Comparison of ENCODE assay signal across 8 cellular contexts in genomic region chr1:149884433-149885363, GRCh38. TPM values are rescaled to one million over a fixed set of nuclear protein-coding genes. Genes with fewer than 3 reads are reported as not detected.
DNase-seq lines count a peak whose midpoint lies in the region; ATAC-seq, FAIRE-seq and TF ChIP-seq lines count a peak whose summit lies in the region.

No MANE protein-coding gene starts in this region.

- H2BK120ac ChIP-seq in H1 (replicated peaks; ENCODE audit: low read depth, low read length): no peak overlapping the region

- no peak for TF ChIP-seq RAD21 in H1 (IDR thresholded peaks at IDR 0.05 in 1 of 2, conservative IDR thresholded peaks at IDR 0.05 in 1 of 2; ENCODE audit: low read depth in 2 of 2, low read length in 2 of 2)

- no peak overlapping the region for H3K27ac Mint-ChIP-seq in progenitor cell of endocrine pancreas

- H3K4me3 ChIP-seq in Jurkat, Clone E6-1 (ENCODE audit: low read length): peak overlapping the region; percentile 65
- H3K4me3 ChIP-seq in PC-3 (ENCODE audit: low read length) (peak overlapping the region; percentile 77), H1 (ENCODE audit: extremely low read depth in 1 of 4, insufficient read depth in 2 of 4, low read depth in 3 of 4, low read length in 4 of 4) (peak overlapping the region; percentile 70 to 86 (median 78); a peak in 7 of 8 replicates), neutrophil (ENCODE audit: low read depth in 1 of 2, low read length in 1 of 2) (peak overlapping the region; percentile 71 to 93)

- H4K8ac ChIP-seq in H1 (ENCODE audit: extremely low read depth, insufficient read depth, low read length): no peak overlapping the region

- no peak for FAIRE-seq in H1 (lab: Jason Lieb, UNC)

- no peak overlapping the region for H3K14ac ChIP-seq in H1 (ENCODE audit: insufficient read length)

- H3K79me2 ChIP-seq in PC-3 (ENCODE audit: low read length): peaks cover 19% of the 10 kb centered on the region; the same call in 1 of the 2 replicates
- H3K79me2 ChIP-seq in H1 (ENCODE audit: control insufficient read depth in 1 of 2, insufficient read depth in 2 of 2, low read length in 2 of 2): 0 out of 4 replicates have a peak, but pooled peaks cover 0 to 4% of the 10 kb centered on the region in 2 experiments

- H3K23me2 ChIP-seq in H1 (ENCODE audit: low read depth, low read length): peaks cover 21% of the 10 kb centered on the region

- H3K9me3 ChIP-seq in PC-3 (ENCODE audit: low read length): no peaks in the 10 kb centered on the region
- no peaks in the 10 kb centered on the region for H3K9me3 ChIP-seq in H1 (ENCODE audit: insufficient read depth in 2 of 2, low read depth in 1 of 2, low read length in 1 of 2)
- peaks cover 16% of the 10 kb centered on the region for H3K9me3 ChIP-seq in neutrophil

- H3K4me3 Mint-ChIP-seq in progenitor cell of endocrine pancreas (ENCODE audit: low read depth): no peak overlapping the region

- H3K9ac ChIP-seq in PC-3 (ENCODE audit: low read length) (peak overlapping the region; percentile 90), H1 (replicated peaks in 1 of 4; ENCODE audit: extremely low read depth in 1 of 4, low read depth in 3 of 4, low read length in 3 of 4) (peak overlapping the region; percentile 55 to 98 (median 92))

- peak in 1 of 2 experiments; percentile 10; a peak in 1 of 3 replicates for TF ChIP-seq POLR2A in H1 (IDR thresholded peaks at IDR 0.05; ENCODE audit: control extremely low read depth in 1 of 2, low read depth in 2 of 2, low read length in 2 of 2)

- no peak for ATAC-seq in PC-3
- ATAC-seq in GM18870 (IDR thresholded peaks at IDR 0.05; ENCODE audit: unreplicated experiment): no peak

- H4K5ac ChIP-seq in H1 (ENCODE audit: insufficient read length, low read depth, low read length): peak overlapping the region; percentile 4

- peak overlapping the region; percentile 11; the same call in 1 of the 2 replicates for H2AFZ ChIP-seq in PC-3 (ENCODE audit: low read length)
- H2AFZ ChIP-seq in H1 (ENCODE audit: low read length): no peak overlapping the region

- no peak overlapping the region for H2BK12ac ChIP-seq in H1 (ENCODE audit: low read depth, low read length)

- peak overlapping the region; percentile 63 for H3K4ac ChIP-seq in H1 (replicated peaks; ENCODE audit: insufficient read length, low read depth, low read length)

- peaks cover 25% of the 10 kb centered on the region for H3K4me1 ChIP-seq in PC-3 (ENCODE audit: insufficient read depth, low read length)
- H3K4me1 ChIP-seq in H1 (replicated peaks in 1 of 4; ENCODE audit: control insufficient read depth in 3 of 4, insufficient read depth in 4 of 4, low read length in 3 of 4): peaks cover 0 to 5% (median 0%) of the 10 kb centered on the region in 4 experiments; a peak in 4 of 7 replicates
- H3K4me1 ChIP-seq in neutrophil (ENCODE audit: control insufficient read depth in 1 of 2, insufficient read depth in 1 of 2, low read depth in 1 of 2, low read length in 1 of 2): peaks cover 36 to 57% of the 10 kb centered on the region in 2 experiments

- CTCF ChIA-PET in PC-3 (lab: Charles Lee) (no interaction called here), H1 (lab: Charles Lee; ENCODE audit: partially characterized antibody) (interaction anchor here (0.8 kb wide), 1 partner anchor 77 kb away, joined by 4 read pairs; no protein-coding TSS in a partner anchor)

- H3K4me2 ChIP-seq in PC-3 (ENCODE audit: low read length) (peak overlapping the region; percentile 82), H1 (ENCODE audit: insufficient read depth in 1 of 2, low read depth in 2 of 2, low read length in 2 of 2) (peak overlapping the region; percentile 83 to 87)

- DNase-seq in DMS 273 treated with DMSO at 0.1 percent for 48 hours (lab: John Stamatoyannopoulos, UW): peak; percentile 60
- DNase-seq in Jurkat, Clone E6-1 (ENCODE audit: low read depth, low spot score): peak; percentile 41
- DNase-seq in PC-3: peak; percentile 50
- no peak for DNase-seq in H1 (ENCODE audit: low read depth in 1 of 2, low spot score in 2 of 2)
- no peak for DNase-seq in progenitor cell of endocrine pancreas (ENCODE audit: low spot score, unreplicated experiment)
- no peak for DNase-seq in activated naive CD4-positive, alpha-beta T cell treated with Interleukin-2 at 50 U/mL for 16 hours

- BruUV-seq in PC-3 (replicated peaks; lab: Mats Ljungman, UMichigan): no TSS peak

- H3K4me1 Mint-ChIP-seq in progenitor cell of endocrine pancreas (ENCODE audit: low read depth): peaks cover 1% of the 10 kb centered on the region

- TF ChIP-seq CTCF in PC-3 (conservative IDR thresholded peaks at IDR 0.05; ENCODE audit: low read depth, low read length) (no peak), H1 (IDR thresholded peaks at IDR 0.05; ENCODE audit: control extremely low read depth in 1 of 3, insufficient read depth in 1 of 3, low read depth in 1 of 3, low read length in 3 of 3) (no peak), neutrophil (IDR thresholded peaks at IDR 0.05) (no peak), progenitor cell of endocrine pancreas (IDR thresholded peaks at IDR 0.05; ENCODE audit: unreplicated experiment) (no peak)

- no peak overlapping the region; the same call in 1 of the 2 replicates for H2BK20ac ChIP-seq in H1 (ENCODE audit: low read length)

- POLR2A ChIA-PET in PC-3 (lab: Charles Lee; ENCODE audit: unreplicated experiment): interaction anchor here (0.6 kb wide), 1 partner anchor 41 kb away, joined by 5 read pairs; no protein-coding TSS in a partner anchor
- POLR2A ChIA-PET in H1 (lab: Charles Lee; ENCODE audit: partially characterized antibody): interaction anchor here (0.7 to 8.5 kb wide), 19 partner anchors 8 to 302 kb away, joined by 3 to 278 read pairs (median 15); partner anchors contain the start of genes BOLA1, MTMR11, OTUD7B and SV2A

- no peaks in the 10 kb centered on the region for H3K36me3 Mint-ChIP-seq in progenitor cell of endocrine pancreas (ENCODE audit: insufficient read depth)

- H3K36me3 ChIP-seq in PC-3 (ENCODE audit: low read depth, low read length) (no peaks in the 10 kb centered on the region), H1 (ENCODE audit: control insufficient read depth in 2 of 4, insufficient read depth in 4 of 4, low read length in 3 of 4) (no peaks in the 10 kb centered on the region), neutrophil (peaks cover 10% of the 10 kb centered on the region)

- peak overlapping the region; percentile 73 for H3K56ac ChIP-seq in H1 (replicated peaks; ENCODE audit: insufficient read length, low read depth, low read length)

- no peaks in the 10 kb centered on the region for H3K9me3 Mint-ChIP-seq in progenitor cell of endocrine pancreas (ENCODE audit: low read depth)

- peak overlapping the region; percentile 61 for H4K91ac ChIP-seq in H1 (replicated peaks; ENCODE audit: insufficient read length, low read length)

- H2BK5ac ChIP-seq in H1 (ENCODE audit: low read depth, low read length): peak overlapping the region; percentile 53; the same call in 1 of the 2 replicates

- no peak for TF ChIP-seq EP300 in H1 (IDR thresholded peaks at IDR 0.05; ENCODE audit: borderline replicate concordance in 1 of 2, low read depth in 2 of 2, low read length in 2 of 2)

- no peaks in the 10 kb centered on the region for H3K27me3 Mint-ChIP-seq in progenitor cell of endocrine pancreas

- intact Hi-C loops in PC-3 (cut with micrococcal nuclease): no loop called here

- no peak overlapping the region for H3K23ac ChIP-seq in H1 (ENCODE audit: insufficient read length)

- no peaks in the 10 kb centered on the region for H3K9me2 ChIP-seq in PC-3 (replicated peaks; ENCODE audit: low read length)

- no peaks in the 10 kb centered on the region for H4K20me1 ChIP-seq in PC-3 (ENCODE audit: low read length)
- no peaks in the 10 kb centered on the region for H4K20me1 ChIP-seq in H1 (replicated peaks in 1 of 2; ENCODE audit: control insufficient read depth in 1 of 2, insufficient read depth in 2 of 2, low read length in 2 of 2)

- peaks cover 12% of the 10 kb centered on the region for H3F3A ChIP-seq in PC-3 (ENCODE audit: low read length, unreplicated experiment)

- H2AK5ac ChIP-seq in H1 (ENCODE audit: low read depth, low read length): no peak overlapping the region

- peak overlapping the region; percentile 7; the same call in 1 of the 2 replicates for H3K18ac ChIP-seq in H1 (ENCODE audit: extremely low read depth, low read length)

- 17% methylated on average over 9 of the region's 9 CpGs; no CpG with 5 or more reads in 1 of the 2 experiments for WGBS in H1 (ENCODE audit: extremely low coverage in 1 of 2, insufficient coverage in 1 of 2, insufficient read length in 1 of 2, insufficient replicate concordance in 2 of 2, low coverage in 1 of 2, low lambda C conversion rate in 2 of 2, missing lambda C conversion rate in 1 of 2), 2 experiments

- 0 out of 2 replicates have a peak overlapping the region, but pooled peaks have one; percentile 9 for H2BK15ac ChIP-seq in H1 (ENCODE audit: low read length)

- H3K27ac ChIP-seq in PC-3 (ENCODE audit: low read length): peak overlapping the region; percentile 91
- H3K27ac ChIP-seq in H1 (ENCODE audit: low read depth, low read length): peak overlapping the region; percentile 41
- H3K27ac ChIP-seq in neutrophil: peak overlapping the region; percentile 99

- H3K79me1 ChIP-seq in H1 (ENCODE audit: low read depth, low read length): peaks cover 3% of the 10 kb centered on the region; the same call in 1 of the 2 replicates

- H3K27me3 ChIP-seq in PC-3 (ENCODE audit: low read length) (no peaks in the 10 kb centered on the region), H1 (replicated peaks in 1 of 4; ENCODE audit: control insufficient read depth in 3 of 4, extremely low read depth in 1 of 4, insufficient read depth in 3 of 4, low read length in 3 of 4) (no peaks in the 10 kb centered on the region), neutrophil (no peaks in the 10 kb centered on the region)

RNA-seq across cellular contexts. Expression of gene BOLA1, which starts 14.7 kb away (rescaled TPM):
- 81.1 TPM for polyA plus RNA-seq in Jurkat, Clone E6-1 (2012; ENCODE audit: insufficient read depth, insufficient read length)
- total RNA-seq in PC-3 (2014; rRNA removed): 27.6 and 38.6 TPM in 2 replicates
- total RNA-seq in H1 (2021; fragmentation: NEBNext Ultra II Directional; extraction: Animal tissue kit (Norgen Biotek cat#: 25700)): 8.1 and 13.1 TPM in 2 replicates
- polyA plus RNA-seq in H1 (2011; rRNA removed): 15.4 and 24.6 TPM in 2 replicates
- polyA plus RNA-seq in H1 (2011; cell fraction: cytosol; rRNA removed): 21.2 TPM
- polyA plus RNA-seq in H1 (2011; cell fraction: nucleus; rRNA removed): 18.4 TPM
- 12.6 to 15.9 TPM (median 15.0 TPM) in 4 replicates for polyA plus RNA-seq in H1 (2012, experiment 1 of 2)
- 19.4 TPM for polyA plus RNA-seq in H1 (2012, experiment 2 of 2)
- 9.5 TPM for polyA plus RNA-seq in H1 (2013, experiment 1 of 2)
- 9.5 TPM for polyA plus RNA-seq in H1 (2013, experiment 2 of 2)
- 1.9 and 2.5 TPM in 2 replicates for polyA minus RNA-seq in H1 (2011; rRNA and poly(A)+ RNA removed)
- 4.9 TPM for polyA minus RNA-seq in H1 (2011; cell fraction: cytosol; rRNA and poly(A)+ RNA removed)
- 13.0 TPM for polyA minus RNA-seq in H1 (2011; cell fraction: nucleus; rRNA and poly(A)+ RNA removed)
- total RNA-seq in progenitor cell of endocrine pancreas: 10.9 and 12.1 TPM in 2 replicates

RNA-seq across cellular contexts. Expression of gene SV2A, which starts 32.9 kb away (rescaled TPM):
- 20.3 TPM for polyA plus RNA-seq in Jurkat, Clone E6-1 (2012; ENCODE audit: insufficient read depth, insufficient read length)
- not detected in 2 replicates for total RNA-seq in PC-3 (2014; rRNA removed)
- 51.8 and 52.9 TPM in 2 replicates for total RNA-seq in H1 (2021; fragmentation: NEBNext Ultra II Directional; extraction: Animal tissue kit (Norgen Biotek cat#: 25700))
- 41.8 and 49.0 TPM in 2 replicates for polyA plus RNA-seq in H1 (2011; rRNA removed)
- polyA plus RNA-seq in H1 (2011; cell fraction: cytosol; rRNA removed): 47.9 TPM
- polyA plus RNA-seq in H1 (2011; cell fraction: nucleus; rRNA removed): 54.4 TPM
- polyA plus RNA-seq in H1 (2012, experiment 1 of 2): 53.0 to 56.0 TPM (median 54.0 TPM) in 4 replicates
- 56.3 TPM for polyA plus RNA-seq in H1 (2012, experiment 2 of 2)
- polyA plus RNA-seq in H1 (2013, experiment 1 of 2): 69.4 TPM
- polyA plus RNA-seq in H1 (2013, experiment 2 of 2): 74.0 TPM
- 93.1 and 99.8 TPM in 2 replicates for polyA minus RNA-seq in H1 (2011; rRNA and poly(A)+ RNA removed)
- 34.9 TPM for polyA minus RNA-seq in H1 (2011; cell fraction: cytosol; rRNA and poly(A)+ RNA removed)
- 23.6 TPM for polyA minus RNA-seq in H1 (2011; cell fraction: nucleus; rRNA and poly(A)+ RNA removed)
- total RNA-seq in progenitor cell of endocrine pancreas: 16.9 and 21.8 TPM in 2 replicates

RNA-seq across cellular contexts. Expression of gene SF3B4, which starts 42.9 kb away (rescaled TPM):
- polyA plus RNA-seq in Jurkat, Clone E6-1 (2012; ENCODE audit: insufficient read depth, insufficient read length): 113 TPM
- total RNA-seq in PC-3 (2014; rRNA removed) (23.5 and 28.1 TPM in 2 replicates), progenitor cell of endocrine pancreas (67.5 and 72.8 TPM in 2 replicates)
- total RNA-seq in H1 (2021; fragmentation: NEBNext Ultra II Directional; extraction: Animal tissue kit (Norgen Biotek cat#: 25700)): 119 and 122 TPM in 2 replicates
- 81.1 and 114 TPM in 2 replicates for polyA plus RNA-seq in H1 (2011; rRNA removed)
- 29.8 TPM for polyA plus RNA-seq in H1 (2011; cell fraction: cytosol; rRNA removed)
- 46.9 TPM for polyA plus RNA-seq in H1 (2011; cell fraction: nucleus; rRNA removed)
- polyA plus RNA-seq in H1 (2012, experiment 1 of 2): 88.9 to 125 TPM (median 103 TPM) in 4 replicates
- polyA plus RNA-seq in H1 (2012, experiment 2 of 2): 140 TPM
- polyA plus RNA-seq in H1 (2013, experiment 1 of 2): 98.2 TPM
- polyA plus RNA-seq in H1 (2013, experiment 2 of 2): 100 TPM
- 43.8 and 64.2 TPM in 2 replicates for polyA minus RNA-seq in H1 (2011; rRNA and poly(A)+ RNA removed)
- polyA minus RNA-seq in H1 (2011; cell fraction: cytosol; rRNA and poly(A)+ RNA removed): 42.7 TPM
- polyA minus RNA-seq in H1 (2011; cell fraction: nucleus; rRNA and poly(A)+ RNA removed): 32.3 TPM

RNA-seq across cellular contexts. Expression of gene MTMR11, which starts 52.0 kb away (rescaled TPM):
- polyA plus RNA-seq in Jurkat, Clone E6-1 (2012; ENCODE audit: insufficient read depth, insufficient read length): 0.66 TPM
- total RNA-seq in PC-3 (2014; rRNA removed) (5.1 and 7.0 TPM in 2 replicates), progenitor cell of endocrine pancreas (8.5 and 10.6 TPM in 2 replicates)
- total RNA-seq in H1 (2021; fragmentation: NEBNext Ultra II Directional; extraction: Animal tissue kit (Norgen Biotek cat#: 25700)): 3.5 and 4.8 TPM in 2 replicates
- 3.3 and 3.7 TPM in 2 replicates for polyA plus RNA-seq in H1 (2011; rRNA removed)
- polyA plus RNA-seq in H1 (2011; cell fraction: cytosol; rRNA removed): 3.5 TPM
- 23.8 TPM for polyA plus RNA-seq in H1 (2011; cell fraction: nucleus; rRNA removed)
- 2.4 to 3.6 TPM (median 3.1 TPM) in 4 replicates for polyA plus RNA-seq in H1 (2012, experiment 1 of 2)
- polyA plus RNA-seq in H1 (2012, experiment 2 of 2): 1.0 TPM
- 2.4 TPM for polyA plus RNA-seq in H1 (2013, experiment 1 of 2)
- 2.1 TPM for polyA plus RNA-seq in H1 (2013, experiment 2 of 2)
- 5.3 and 6.1 TPM in 2 replicates for polyA minus RNA-seq in H1 (2011; rRNA and poly(A)+ RNA removed)
- polyA minus RNA-seq in H1 (2011; cell fraction: cytosol; rRNA and poly(A)+ RNA removed): 3.5 TPM
- 7.6 TPM for polyA minus RNA-seq in H1 (2011; cell fraction: nucleus; rRNA and poly(A)+ RNA removed)

Comparison
In these comparisons a context has a peak if more than half of its experiments do, and no peak if none do; other contexts are left out.
1. DNase-seq: peak in DMS 273 treated with DMSO at 0.1 percent for 48 hours (single experiment), Jurkat, Clone E6-1 (single experiment) and PC-3 (single experiment); none in H1 (0 of 2), progenitor cell of endocrine pancreas (single experiment) and activated naive CD4-positive, alpha-beta T cell treated with Interleukin-2 at 50 U/mL for 16 hours (single experiment).
2. H3K27ac ChIP-seq: peak in every context shown above with its lines; median percentile 99 in neutrophil; 91 in PC-3; 41 in H1.
3. RNA of gene SV2A, which starts 32.9 kb away (total RNA-seq): 51.8 to 52.9 TPM in H1 and 16.9 to 21.8 TPM in progenitor cell of endocrine pancreas; not detected in PC-3; every median in the first group is over 10 times any median in the second.
4. Peak in every context shown above with its lines, with median percentiles within 50 percentile points of each other: H3K4me3 ChIP-seq.